ENCODE assay signal across 12 cellular contexts in genomic region chr14:55077155-55077554, GRCh38. TPM values are rescaled to one million over a fixed set of nuclear protein-coding genes. Genes with fewer than 3 reads are reported as not detected.
DNase-seq lines count a peak whose midpoint lies in the region; ATAC-seq, FAIRE-seq and TF ChIP-seq lines count a peak whose summit lies in the region.
"Had no signal": no experiment of that assay in that cellular context is flagged by ENCODE, and none has a peak within 500 bp of the region (broad histone marks: within the 10 kb centered on the region; RNA-seq: fewer than 3 reads in every experiment).

No MANE protein-coding gene starts in this region.

- peak; percentile 36 for ATAC-seq in HG03159 (IDR thresholded peaks at IDR 0.05; ENCODE audit: unreplicated experiment)
- peak; percentile 48 for ATAC-seq in GM12878
- ATAC-seq in HG03571 (IDR thresholded peaks at IDR 0.05; ENCODE audit: unreplicated experiment): no peak
- ATAC-seq in HG03442 (IDR thresholded peaks at IDR 0.05; ENCODE audit: unreplicated experiment): no peak

- H3K9ac ChIP-seq in GM12878 (ENCODE audit: control insufficient read depth, insufficient read depth, low read length): no peak overlapping the region

- RAD21 ChIA-PET in GM12878 (lab: Charles Lee; ENCODE audit: unreplicated experiment): interaction anchor here (1.1 to 2.9 kb wide), 4 partner anchors 10 to 84 kb away, joined by 4 to 9 read pairs (median 4); partner anchors contain the start of gene MAPK1IP1L

- no peak for TF ChIP-seq CTCF in GM12878 (IDR thresholded peaks at IDR 0.05 in 2 of 3, conservative IDR thresholded peaks at IDR 0.05 in 1 of 3; ENCODE audit: control insufficient read depth in 2 of 3, extremely low read depth in 1 of 3, insufficient read depth in 1 of 3, low read depth in 3 of 3, low read length in 3 of 3)

- POLR2A ChIA-PET in GM12878 (lab: Charles Lee): interaction anchor here (0.5 to 2.9 kb wide), 6 partner anchors 12 to 50 kb away, joined by 3 to 12 read pairs (median 4); partner anchors contain the start of genes SOCS4 and WDHD1

- TF ChIP-seq POLR2A in GM12878 (IDR thresholded peaks at IDR 0.05; ENCODE audit: low read depth, low read length): no peak

- FAIRE-seq in GM12878 (lab: Jason Lieb, UNC): no peak

- no peak for TF ChIP-seq EP300 in GM12878 (IDR thresholded peaks at IDR 0.05; ENCODE audit: borderline replicate concordance in 1 of 2, control insufficient read depth in 1 of 2, low read depth in 2 of 2, low read length in 2 of 2)

- SMC1A ChIA-PET in GM12878 (lab: Charles Lee; ENCODE audit: uncharacterized antibody, unreplicated experiment): interaction anchor here (1.1 to 5.4 kb wide), 12 partner anchors 11 to 82 kb away, joined by 3 to 32 read pairs (median 6); partner anchors contain the start of gene MAPK1IP1L

- H3K4me1 ChIP-seq in GM12878 (ENCODE audit: control insufficient read depth, insufficient read depth, low read length) (peaks cover 40% of the 10 kb centered on the region), muscle layer of duodenum (ENCODE audit: control insufficient read depth in 1 of 2, insufficient read depth in 2 of 2, low read length in 2 of 2) (peaks cover 3 to 14% of the 10 kb centered on the region in 2 donors)

- no peaks in the 10 kb centered on the region for H4K20me1 ChIP-seq in GM12878 (ENCODE audit: control insufficient read depth, insufficient read depth)

- BruUV-seq in GM12878 (replicated peaks; lab: Mats Ljungman, UMichigan): no TSS peak

- H3K27me3 ChIP-seq in GM12878 (replicated peaks in 1 of 2; ENCODE audit: control insufficient read depth in 2 of 2, insufficient read depth in 2 of 2, low read length in 1 of 2) (no peaks in the 10 kb centered on the region), muscle layer of duodenum (ENCODE audit: low read depth, low read length) (no peaks in the 10 kb centered on the region)

- no peak overlapping the region; the same call in 1 of the 2 replicates for H3K27ac ChIP-seq in GM12878 (ENCODE audit: control insufficient read depth, insufficient read depth)
- H3K27ac ChIP-seq in muscle layer of duodenum (ENCODE audit: low read length): peak overlapping the region; percentile 74

- intact Hi-C loops in GM12878 (cut with micrococcal nuclease; ENCODE audit: unreplicated experiment): no loop called here

- H3K9me3 ChIP-seq in GM12878 (replicated peaks; ENCODE audit: control insufficient read depth, insufficient read depth, low read length) (no peaks in the 10 kb centered on the region), muscle layer of duodenum (ENCODE audit: control insufficient read depth in 1 of 2, low read length in 2 of 2) (no peaks in the 10 kb centered on the region)

- H3K4me2 ChIP-seq in GM12878 (ENCODE audit: control insufficient read depth, insufficient read depth): no peak overlapping the region; the same call in 1 of the 2 replicates

- DNase-seq in ELR (ENCODE audit: low read depth) (peak; percentile 50), GM12878 (ENCODE audit: low read depth, low spot score) (no peak), inferior parietal cortex (ENCODE audit: extremely low spot score) (no peak), GM19240 (ENCODE audit: insufficient read length, low spot score) (no peak)
- DNase-seq: activated naive CD8-positive, alpha-beta T cell treated with anti-CD3 and anti-CD28 coated beads, Interleukin-2, amount 10 ng/mL, durations not matched to agents 7 days and 5 days; GDM1; NCI-H2171 treated with DMSO at 0.1 percent for 48 hours; T1000 had no signal

- no peaks in the 10 kb centered on the region for H3K36me3 ChIP-seq in GM12878 (ENCODE audit: control insufficient read depth in 2 of 2, insufficient read depth in 2 of 2, low read length in 1 of 2)
- peaks cover 0 to 6% of the 10 kb centered on the region in 2 donors for H3K36me3 ChIP-seq in muscle layer of duodenum (ENCODE audit: control insufficient read depth in 1 of 2, insufficient read depth in 2 of 2, low read length in 2 of 2)

- H3K79me2 ChIP-seq in GM12878 (ENCODE audit: control insufficient read depth, insufficient read depth, low read length): no peaks in the 10 kb centered on the region

- CTCF ChIA-PET in GM12878 (lab: Yijun Ruan, JAX): interaction anchor here (0.7 to 4.5 kb wide), 6 partner anchors 14 to 84 kb away, joined by 3 to 49 read pairs (median 6); partner anchors contain the start of genes MAPK1IP1L, SOCS4 and WDHD1

- peak overlapping the region; percentile 69 for H2AFZ ChIP-seq in GM12878 (ENCODE audit: control insufficient read depth, low read depth, low read length)

- H3K4me3 ChIP-seq in GM12878 (no peak overlapping the region), muscle layer of duodenum (ENCODE audit: low read depth in 1 of 2, low read length in 2 of 2) (no peak overlapping the region)

- in situ Hi-C loops in GM12878 (cut with MboI): no loop called here

- 48% methylated on average over 5 of the region's 5 CpGs for WGBS in GM12878 (ENCODE audit: insufficient coverage, insufficient replicate concordance, low lambda C conversion rate, missing lambda C conversion rate)

- TF ChIP-seq RAD21 in GM12878 (IDR thresholded peaks at IDR 0.05; ENCODE audit: insufficient read depth, low read depth, low read length): no peak

RNA-seq across cellular contexts. Expression of gene MAPK1IP1L, which starts 25.7 kb away (rescaled TPM):
- total RNA-seq in GM12878 (2013; cell fraction: nucleolus; rRNA removed): 94.4 and 113 TPM in 2 replicates
- total RNA-seq in GM12878 (2014; rRNA removed): 37.7 and 44.6 TPM in 2 replicates
- 48.9 and 50.4 TPM in 2 replicates for total RNA-seq in GM12878 (2014; rRNA removed; fragmentation: Illumina TruSeq; extraction: Trizol)
- total RNA-seq in GM12878 (2021): 101 and 105 TPM in 2 replicates
- 25.2 TPM for polyA plus RNA-seq in GM12878 (2011; ENCODE audit: low read depth)
- 52.8 and 80.1 TPM in 2 replicates for polyA plus RNA-seq in GM12878 (2011; rRNA removed)
- 231 and 264 TPM in 2 replicates for polyA plus RNA-seq in GM12878 (2011; cell fraction: cytosol; rRNA removed)
- polyA plus RNA-seq in GM12878 (2011; cell fraction: nucleus; rRNA removed): 91.5 and 98.1 TPM in 2 replicates
- polyA plus RNA-seq in GM12878 (2012): 53.2 and 62.6 TPM in 2 replicates
- polyA plus RNA-seq in GM12878 (2014; fragmentation: Illumina TruSeq; extraction: Trizol): 68.5 and 90.1 TPM in 2 replicates
- polyA plus RNA-seq in GM12878 (2014; fragmentation: Nextera tagmentation; extraction: Ambion mirVana): 10 to 100 TPM; 55.7 to 66.0 TPM
- polyA plus RNA-seq in GM12878 (2014; rRNA removed): 54.2 and 58.1 TPM in 2 replicates
- polyA plus RNA-seq in GM12878 (2016; fragmentation: Nextera tagmentation; extraction: Ambion mirVana): 100 to 1,000 TPM; 107 to 117 TPM
- 146 and 276 TPM in 2 replicates for polyA minus RNA-seq in GM12878 (2011; rRNA and poly(A)+ RNA removed)
- 154 and 162 TPM in 2 replicates for polyA minus RNA-seq in GM12878 (2011; cell fraction: cytosol; rRNA and poly(A)+ RNA removed)
- polyA minus RNA-seq in GM12878 (2011; cell fraction: nucleus; rRNA and poly(A)+ RNA removed): 19.2 and 36.5 TPM in 2 replicates

RNA-seq across cellular contexts. Expression of gene SOCS4, which starts 50.1 kb away (rescaled TPM):
- total RNA-seq in GM12878 (2013; cell fraction: nucleolus; rRNA removed): 39.6 and 43.0 TPM in 2 replicates
- total RNA-seq in GM12878 (2014; rRNA removed) (20.5 and 25.8 TPM in 2 replicates), GM12878 (2014; rRNA removed; fragmentation: Illumina TruSeq; extraction: Trizol) (30.6 and 31.0 TPM in 2 replicates), GM12878 (2021) (27.9 and 31.5 TPM in 2 replicates)
- polyA plus RNA-seq in GM12878 (2011; ENCODE audit: low read depth): 4.6 TPM
- polyA plus RNA-seq in GM12878 (2011; rRNA removed) (25.1 and 35.7 TPM in 2 replicates), GM12878 (2014; fragmentation: Illumina TruSeq; extraction: Trizol) (23.7 and 30.9 TPM in 2 replicates), GM12878 (2014; fragmentation: Nextera tagmentation; extraction: Ambion mirVana) (1 to 10 TPM; 5.7 to 7.6 TPM), GM12878 (2014; rRNA removed) (13.2 and 14.7 TPM in 2 replicates), GM12878 (2016; fragmentation: Nextera tagmentation; extraction: Ambion mirVana) (10 to 100 TPM; 18.4 to 21.0 TPM)
- polyA plus RNA-seq in GM12878 (2011; cell fraction: cytosol; rRNA removed): 9.1 and 9.8 TPM in 2 replicates
- polyA plus RNA-seq in GM12878 (2011; cell fraction: nucleus; rRNA removed): 8.7 and 10.7 TPM in 2 replicates
- polyA plus RNA-seq in GM12878 (2012): 9.8 and 10.4 TPM in 2 replicates
- 12.7 and 22.1 TPM in 2 replicates for polyA minus RNA-seq in GM12878 (2011; rRNA and poly(A)+ RNA removed)
- 7.1 and 7.3 TPM in 2 replicates for polyA minus RNA-seq in GM12878 (2011; cell fraction: cytosol; rRNA and poly(A)+ RNA removed)
- polyA minus RNA-seq in GM12878 (2011; cell fraction: nucleus; rRNA and poly(A)+ RNA removed): 7.1 and 22.7 TPM in 2 replicates

RNA-seq across cellular contexts. Expression of gene WDHD1, which starts 50.3 kb away (rescaled TPM):
- total RNA-seq in GM12878 (2013; cell fraction: nucleolus; rRNA removed): 31.5 and 31.8 TPM in 2 replicates
- total RNA-seq in GM12878 (2014; rRNA removed) (21.9 and 25.7 TPM in 2 replicates), GM12878 (2014; rRNA removed; fragmentation: Illumina TruSeq; extraction: Trizol) (32.7 and 33.5 TPM in 2 replicates), GM12878 (2021) (37.9 and 38.7 TPM in 2 replicates)
- 5.4 TPM for polyA plus RNA-seq in GM12878 (2011; ENCODE audit: low read depth)
- polyA plus RNA-seq in GM12878 (2011; rRNA removed) (34.2 and 57.1 TPM in 2 replicates), GM12878 (2014; fragmentation: Illumina TruSeq; extraction: Trizol) (31.8 and 32.9 TPM in 2 replicates), GM12878 (2014; fragmentation: Nextera tagmentation; extraction: Ambion mirVana) (10 to 100 TPM; 11.3 to 14.8 TPM), GM12878 (2014; rRNA removed) (14.8 and 17.8 TPM in 2 replicates), GM12878 (2016; fragmentation: Nextera tagmentation; extraction: Ambion mirVana) (10 to 100 TPM; 46.3 to 50.5 TPM)
- polyA plus RNA-seq in GM12878 (2011; cell fraction: cytosol; rRNA removed): 11.1 and 11.2 TPM in 2 replicates
- polyA plus RNA-seq in GM12878 (2011; cell fraction: nucleus; rRNA removed): 13.5 and 17.7 TPM in 2 replicates
- polyA plus RNA-seq in GM12878 (2012): 8.7 and 13.4 TPM in 2 replicates
- 35.6 and 56.1 TPM in 2 replicates for polyA minus RNA-seq in GM12878 (2011; rRNA and poly(A)+ RNA removed)
- 12.8 and 16.4 TPM in 2 replicates for polyA minus RNA-seq in GM12878 (2011; cell fraction: cytosol; rRNA and poly(A)+ RNA removed)
- polyA minus RNA-seq in GM12878 (2011; cell fraction: nucleus; rRNA and poly(A)+ RNA removed): 14.1 and 21.7 TPM in 2 replicates

RNA-seq across cellular contexts. Expression of gene LGALS3, which starts 51.9 kb away (rescaled TPM):
- 17.5 and 21.3 TPM in 2 replicates for total RNA-seq in GM12878 (2013; cell fraction: nucleolus; rRNA removed)
- total RNA-seq in GM12878 (2014; rRNA removed) (23.1 and 25.6 TPM in 2 replicates), GM12878 (2014; rRNA removed; fragmentation: Illumina TruSeq; extraction: Trizol) (12.0 and 12.3 TPM in 2 replicates), GM12878 (2021) (13.6 and 16.1 TPM in 2 replicates)
- 15.6 TPM for polyA plus RNA-seq in GM12878 (2011; ENCODE audit: low read depth)
- polyA plus RNA-seq in GM12878 (2011; rRNA removed) (34.2 and 45.4 TPM in 2 replicates), GM12878 (2014; fragmentation: Illumina TruSeq; extraction: Trizol) (7.7 and 8.6 TPM in 2 replicates), GM12878 (2014; fragmentation: Nextera tagmentation; extraction: Ambion mirVana) (1 to 10 TPM; 1.5 to 6.4 TPM), GM12878 (2014; rRNA removed) (21.3 and 28.6 TPM in 2 replicates), GM12878 (2016; fragmentation: Nextera tagmentation; extraction: Ambion mirVana) (10 to 100 TPM; 28.2 to 30.6 TPM)
- polyA plus RNA-seq in GM12878 (2011; cell fraction: cytosol; rRNA removed): 24.5 and 31.9 TPM in 2 replicates
- 20.1 and 27.1 TPM in 2 replicates for polyA plus RNA-seq in GM12878 (2011; cell fraction: nucleus; rRNA removed)
- polyA plus RNA-seq in GM12878 (2012): 19.7 and 39.6 TPM in 2 replicates
- 9.8 and 14.3 TPM in 2 replicates for polyA minus RNA-seq in GM12878 (2011; rRNA and poly(A)+ RNA removed)
- polyA minus RNA-seq in GM12878 (2011; cell fraction: cytosol; rRNA and poly(A)+ RNA removed): 4.4 and 8.1 TPM in 2 replicates
- polyA minus RNA-seq in GM12878 (2011; cell fraction: nucleus; rRNA and poly(A)+ RNA removed): 5.0 and 5.9 TPM in 2 replicates

Comparison
In these comparisons a context has a peak if more than half of its experiments do, and no peak if none do; other contexts are left out.
1. ATAC-seq: peak in HG03159 (single experiment) and GM12878 (single experiment); none in HG03571 (single experiment) and HG03442 (single experiment).